Comparison of ENCODE assay signal across 8 cellular contexts in genomic region chr6:106512958-106513480, GRCh38.
DNase-seq lines count a peak whose midpoint lies in the region; ATAC-seq and TF ChIP-seq lines count a peak whose summit lies in the region.

No MANE protein-coding gene starts in this region.

- H3K27ac ChIP-seq in RWPE2 (ENCODE audit: poor library complexity, severe bottlenecking) (peak overlapping the region; percentile 84), skin epidermis (peak overlapping the region; percentile 72 to 99 (median 95)), WERI-Rb-1 (no peak overlapping the region)

- no peaks in the 10 kb centered on the region for H3K27me3 ChIP-seq in RWPE2 (ENCODE audit: insufficient read depth, poor library complexity, severe bottlenecking)
- H3K27me3 ChIP-seq in WERI-Rb-1 (ENCODE audit: insufficient read depth, low read depth, severe bottlenecking) = peaks cover 30% of the 10 kb centered on the region

- DNase-seq in RWPE2 (ENCODE audit: low spot score) = no peak
- no peak for DNase-seq in foreskin fibroblast
- DNase-seq in pons (ENCODE audit: low spot score) = no peak
- no peak for DNase-seq in DMS153 treated with DMSO at 0.1 percent for 48 hours (lab: John Stamatoyannopoulos, UW; ENCODE audit: unreplicated experiment)
- no peak for DNase-seq in WERI-Rb-1

- H3K9me3 ChIP-seq in RWPE2 (ENCODE audit: severe bottlenecking) (no peaks in the 10 kb centered on the region), WERI-Rb-1 (ENCODE audit: severe bottlenecking) (no peaks in the 10 kb centered on the region)

- ATAC-seq in GM21367 (IDR thresholded peaks at IDR 0.05; ENCODE audit: unreplicated experiment) = peak; percentile 1
- no peak for ATAC-seq in RWPE2 (ENCODE audit: low read depth)
- no peak for ATAC-seq in HG03354 (IDR thresholded peaks at IDR 0.05; ENCODE audit: poor library complexity, severe bottlenecking, unreplicated experiment)

- H3K36me3 ChIP-seq in RWPE2 (ENCODE audit: low read depth) (peaks cover 26% of the 10 kb centered on the region), WERI-Rb-1 (no peaks in the 10 kb centered on the region)

- H3K4me3 ChIP-seq in RWPE2 (ENCODE audit: severe bottlenecking) (peak overlapping the region; percentile 76), foreskin fibroblast (ENCODE audit: low read depth in 1 of 2, low read length in 2 of 2) (peak overlapping the region; percentile 84), skin epidermis (peak overlapping the region; percentile 61 to 78 (median 67)), WERI-Rb-1 (ENCODE audit: low read depth, low read length) (no peak overlapping the region; the same call in 1 of the 2 replicates)

- no peak for TF ChIP-seq CTCF in RWPE2 (IDR thresholded peaks at IDR 0.05; ENCODE audit: poor library complexity, severe bottlenecking)
- no peak for TF ChIP-seq CTCF in foreskin fibroblast (IDR thresholded peaks at IDR 0.05; ENCODE audit: low read depth, low read length)
- TF ChIP-seq CTCF in WERI-Rb-1 (IDR thresholded peaks at IDR 0.05; ENCODE audit: low read depth, low read length) = no peak

- H3K4me1 ChIP-seq in RWPE2 (ENCODE audit: insufficient read depth, poor library complexity, severe bottlenecking) = peaks cover 35% of the 10 kb centered on the region
